Comparison of ENCODE assay signal across 1 cellular context in genomic region chr1:3772027-3772714, GRCh38.
TF ChIP-seq lines count a peak whose summit lies in the region.

No MANE protein-coding gene starts in this region.

TF ChIP-seq in GM12878, 131 proteins besides CTCF, POLR2A, EP300 and RAD21 (continued from another document and continues in another):
- TF ChIP-seq USF1 (IDR thresholded peaks at IDR 0.05; ENCODE audit: borderline replicate concordance, extremely low read length, insufficient read depth, low read depth, low read length) (peak; percentile 54), NFIC (IDR thresholded peaks at IDR 0.05; ENCODE audit: low read depth, low read length) (no peak), ZNF24 (IDR thresholded peaks at IDR 0.05) (no peak), ZSCAN29 (IDR thresholded peaks at IDR 0.05) (no peak), DPF2 (IDR thresholded peaks at IDR 0.05) (peak; percentile 40), HCFC1 (IDR thresholded peaks at IDR 0.05; ENCODE audit: low read length) (peak; percentile 30; the same call in 1 of the 2 replicates), RB1 (IDR thresholded peaks at IDR 0.05; ENCODE audit: borderline replicate concordance) (0 out of 2 replicates have a peak, but pooled peaks have one; percentile 53), GATAD2B (conservative IDR thresholded peaks at IDR 0.05; ENCODE audit: low read depth) (peak; percentile 69), BCL3 (IDR thresholded peaks at IDR 0.05; ENCODE audit: borderline replicate concordance, insufficient read depth, low read depth, low read length, poor library complexity, severe bottlenecking) (no peak), CHD2 (IDR thresholded peaks at IDR 0.05; ENCODE audit: borderline replicate concordance, low read depth, low read length) (no peak), SREBF2 (IDR thresholded peaks at IDR 0.05; ENCODE audit: low read length) (no peak), IKZF1 (conservative IDR thresholded peaks at IDR 0.05) (peak; percentile 63), IRF5 (IDR thresholded peaks at IDR 0.05; ENCODE audit: borderline replicate concordance) (no peak), RELA (IDR thresholded peaks at IDR 0.05; ENCODE audit: borderline replicate concordance, partially characterized antibody) (no peak), ZZZ3 (IDR thresholded peaks at IDR 0.05; ENCODE audit: control insufficient read depth, insufficient read length, low read depth) (no peak), PBX3 (IDR thresholded peaks at IDR 0.05; ENCODE audit: insufficient replicate concordance, low read depth, low read length) (no peak), SIX5 (IDR thresholded peaks at IDR 0.05; ENCODE audit: low read depth, low read length, severe bottlenecking) (no peak), SMARCA5 (IDR thresholded peaks at IDR 0.05) (no peak), NBN (IDR thresholded peaks at IDR 0.05) (no peak), KLF5 (IDR thresholded peaks at IDR 0.05; ENCODE audit: partially characterized antibody) (no peak), ATF7 (IDR thresholded peaks at IDR 0.05; ENCODE audit: low read depth) (no peak), YBX1 (IDR thresholded peaks at IDR 0.05) (no peak), WRNIP1 (IDR thresholded peaks at IDR 0.05; ENCODE audit: borderline replicate concordance, low read depth, low read length) (no peak), BACH1 (IDR thresholded peaks at IDR 0.05; ENCODE audit: borderline replicate concordance) (peak; percentile 48; the same call in 1 of the 2 replicates), MXI1 (IDR thresholded peaks at IDR 0.05; ENCODE audit: low read depth, low read length) (peak; percentile 67), CREB1 (IDR thresholded peaks at IDR 0.05; ENCODE audit: low read depth) (no peak), CHD1 (IDR thresholded peaks at IDR 0.05; ENCODE audit: low read depth, low read length) (no peak), MAX (IDR thresholded peaks at IDR 0.05; ENCODE audit: low read depth, low read length) (peak; percentile 31; the same call in 1 of the 2 replicates), IRF3 (IDR thresholded peaks at IDR 0.05) (no peak), FOXK2 (IDR thresholded peaks at IDR 0.05) (no peak), POU2F2 (IDR thresholded peaks at IDR 0.05; ENCODE audit: borderline replicate concordance, low read depth, low read length) (no peak), SMC3 (IDR thresholded peaks at IDR 0.05; ENCODE audit: borderline replicate concordance, low read length) (no peak), NR2F1 (conservative IDR thresholded peaks at IDR 0.05) (peak; percentile 69), BHLHE40 (IDR thresholded peaks at IDR 0.05; ENCODE audit: borderline replicate concordance in 1 of 2, low read depth in 2 of 2, low read length in 1 of 2) (peak; percentile 76 to 88), NRF1 (conservative IDR thresholded peaks at IDR 0.05; ENCODE audit: low read depth, low read length) (no peak)
- TF ChIP-seq, protein P1, sequence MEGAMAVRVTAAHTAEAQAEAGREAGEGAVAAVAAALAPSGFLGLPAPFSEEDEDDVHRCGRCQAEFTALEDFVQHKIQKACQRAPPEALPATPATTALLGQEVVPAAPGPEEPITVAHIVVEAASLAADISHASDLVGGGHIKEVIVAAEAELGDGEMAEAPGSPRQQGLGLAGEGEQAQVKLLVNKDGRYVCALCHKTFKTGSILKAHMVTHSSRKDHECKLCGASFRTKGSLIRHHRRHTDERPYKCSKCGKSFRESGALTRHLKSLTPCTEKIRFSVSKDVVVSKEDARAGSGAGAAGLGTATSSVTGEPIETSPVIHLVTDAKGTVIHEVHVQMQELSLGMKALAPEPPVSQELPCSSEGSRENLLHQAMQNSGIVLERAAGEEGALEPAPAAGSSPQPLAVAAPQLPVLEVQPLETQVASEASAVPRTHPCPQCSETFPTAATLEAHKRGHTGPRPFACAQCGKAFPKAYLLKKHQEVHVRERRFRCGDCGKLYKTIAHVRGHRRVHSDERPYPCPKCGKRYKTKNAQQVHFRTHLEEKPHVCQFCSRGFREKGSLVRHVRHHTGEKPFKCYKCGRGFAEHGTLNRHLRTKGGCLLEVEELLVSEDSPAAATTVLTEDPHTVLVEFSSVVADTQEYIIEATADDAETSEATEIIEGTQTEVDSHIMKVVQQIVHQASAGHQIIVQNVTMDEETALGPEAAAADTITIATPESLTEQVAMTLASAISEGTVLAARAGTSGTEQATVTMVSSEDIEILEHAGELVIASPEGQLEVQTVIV (IDR thresholded peaks at IDR 0.05; ENCODE audit: borderline replicate concordance, partially characterized antibody), result no peak
- TF ChIP-seq, protein P2, sequence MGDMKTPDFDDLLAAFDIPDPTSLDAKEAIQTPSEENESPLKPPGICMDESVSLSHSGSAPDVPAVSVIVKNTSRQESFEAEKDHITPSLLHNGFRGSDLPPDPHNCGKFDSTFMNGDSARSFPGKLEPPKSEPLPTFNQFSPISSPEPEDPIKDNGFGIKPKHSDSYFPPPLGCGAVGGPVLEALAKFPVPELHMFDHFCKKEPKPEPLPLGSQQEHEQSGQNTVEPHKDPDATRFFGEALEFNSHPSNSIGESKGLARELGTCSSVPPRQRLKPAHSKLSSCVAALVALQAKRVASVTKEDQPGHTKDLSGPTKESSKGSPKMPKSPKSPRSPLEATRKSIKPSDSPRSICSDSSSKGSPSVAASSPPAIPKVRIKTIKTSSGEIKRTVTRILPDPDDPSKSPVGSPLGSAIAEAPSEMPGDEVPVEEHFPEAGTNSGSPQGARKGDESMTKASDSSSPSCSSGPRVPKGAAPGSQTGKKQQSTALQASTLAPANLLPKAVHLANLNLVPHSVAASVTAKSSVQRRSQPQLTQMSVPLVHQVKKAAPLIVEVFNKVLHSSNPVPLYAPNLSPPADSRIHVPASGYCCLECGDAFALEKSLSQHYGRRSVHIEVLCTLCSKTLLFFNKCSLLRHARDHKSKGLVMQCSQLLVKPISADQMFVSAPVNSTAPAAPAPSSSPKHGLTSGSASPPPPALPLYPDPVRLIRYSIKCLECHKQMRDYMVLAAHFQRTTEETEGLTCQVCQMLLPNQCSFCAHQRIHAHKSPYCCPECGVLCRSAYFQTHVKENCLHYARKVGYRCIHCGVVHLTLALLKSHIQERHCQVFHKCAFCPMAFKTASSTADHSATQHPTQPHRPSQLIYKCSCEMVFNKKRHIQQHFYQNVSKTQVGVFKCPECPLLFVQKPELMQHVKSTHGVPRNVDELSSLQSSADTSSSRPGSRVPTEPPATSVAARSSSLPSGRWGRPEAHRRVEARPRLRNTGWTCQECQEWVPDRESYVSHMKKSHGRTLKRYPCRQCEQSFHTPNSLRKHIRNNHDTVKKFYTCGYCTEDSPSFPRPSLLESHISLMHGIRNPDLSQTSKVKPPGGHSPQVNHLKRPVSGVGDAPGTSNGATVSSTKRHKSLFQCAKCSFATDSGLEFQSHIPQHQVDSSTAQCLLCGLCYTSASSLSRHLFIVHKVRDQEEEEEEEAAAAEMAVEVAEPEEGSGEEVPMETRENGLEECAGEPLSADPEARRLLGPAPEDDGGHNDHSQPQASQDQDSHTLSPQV (IDR thresholded peaks at IDR 0.05), result no peak
- TF ChIP-seq, protein P3, sequence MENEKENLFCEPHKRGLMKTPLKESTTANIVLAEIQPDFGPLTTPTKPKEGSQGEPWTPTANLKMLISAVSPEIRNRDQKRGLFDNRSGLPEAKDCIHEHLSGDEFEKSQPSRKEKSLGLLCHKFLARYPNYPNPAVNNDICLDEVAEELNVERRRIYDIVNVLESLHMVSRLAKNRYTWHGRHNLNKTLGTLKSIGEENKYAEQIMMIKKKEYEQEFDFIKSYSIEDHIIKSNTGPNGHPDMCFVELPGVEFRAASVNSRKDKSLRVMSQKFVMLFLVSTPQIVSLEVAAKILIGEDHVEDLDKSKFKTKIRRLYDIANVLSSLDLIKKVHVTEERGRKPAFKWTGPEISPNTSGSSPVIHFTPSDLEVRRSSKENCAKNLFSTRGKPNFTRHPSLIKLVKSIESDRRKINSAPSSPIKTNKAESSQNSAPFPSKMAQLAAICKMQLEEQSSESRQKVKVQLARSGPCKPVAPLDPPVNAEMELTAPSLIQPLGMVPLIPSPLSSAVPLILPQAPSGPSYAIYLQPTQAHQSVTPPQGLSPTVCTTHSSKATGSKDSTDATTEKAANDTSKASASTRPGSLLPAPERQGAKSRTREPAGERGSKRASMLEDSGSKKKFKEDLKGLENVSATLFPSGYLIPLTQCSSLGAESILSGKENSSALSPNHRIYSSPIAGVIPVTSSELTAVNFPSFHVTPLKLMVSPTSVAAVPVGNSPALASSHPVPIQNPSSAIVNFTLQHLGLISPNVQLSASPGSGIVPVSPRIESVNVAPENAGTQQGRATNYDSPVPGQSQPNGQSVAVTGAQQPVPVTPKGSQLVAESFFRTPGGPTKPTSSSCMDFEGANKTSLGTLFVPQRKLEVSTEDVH (IDR thresholded peaks at IDR 0.05; ENCODE audit: low read depth, partially characterized antibody), result no peak
- TF ChIP-seq, protein P4, sequence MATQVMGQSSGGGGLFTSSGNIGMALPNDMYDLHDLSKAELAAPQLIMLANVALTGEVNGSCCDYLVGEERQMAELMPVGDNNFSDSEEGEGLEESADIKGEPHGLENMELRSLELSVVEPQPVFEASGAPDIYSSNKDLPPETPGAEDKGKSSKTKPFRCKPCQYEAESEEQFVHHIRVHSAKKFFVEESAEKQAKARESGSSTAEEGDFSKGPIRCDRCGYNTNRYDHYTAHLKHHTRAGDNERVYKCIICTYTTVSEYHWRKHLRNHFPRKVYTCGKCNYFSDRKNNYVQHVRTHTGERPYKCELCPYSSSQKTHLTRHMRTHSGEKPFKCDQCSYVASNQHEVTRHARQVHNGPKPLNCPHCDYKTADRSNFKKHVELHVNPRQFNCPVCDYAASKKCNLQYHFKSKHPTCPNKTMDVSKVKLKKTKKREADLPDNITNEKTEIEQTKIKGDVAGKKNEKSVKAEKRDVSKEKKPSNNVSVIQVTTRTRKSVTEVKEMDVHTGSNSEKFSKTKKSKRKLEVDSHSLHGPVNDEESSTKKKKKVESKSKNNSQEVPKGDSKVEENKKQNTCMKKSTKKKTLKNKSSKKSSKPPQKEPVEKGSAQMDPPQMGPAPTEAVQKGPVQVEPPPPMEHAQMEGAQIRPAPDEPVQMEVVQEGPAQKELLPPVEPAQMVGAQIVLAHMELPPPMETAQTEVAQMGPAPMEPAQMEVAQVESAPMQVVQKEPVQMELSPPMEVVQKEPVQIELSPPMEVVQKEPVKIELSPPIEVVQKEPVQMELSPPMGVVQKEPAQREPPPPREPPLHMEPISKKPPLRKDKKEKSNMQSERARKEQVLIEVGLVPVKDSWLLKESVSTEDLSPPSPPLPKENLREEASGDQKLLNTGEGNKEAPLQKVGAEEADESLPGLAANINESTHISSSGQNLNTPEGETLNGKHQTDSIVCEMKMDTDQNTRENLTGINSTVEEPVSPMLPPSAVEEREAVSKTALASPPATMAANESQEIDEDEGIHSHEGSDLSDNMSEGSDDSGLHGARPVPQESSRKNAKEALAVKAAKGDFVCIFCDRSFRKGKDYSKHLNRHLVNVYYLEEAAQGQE (IDR thresholded peaks at IDR 0.05; ENCODE audit: low read depth, low read length), result no peak
